In the genomic region with DNA sequence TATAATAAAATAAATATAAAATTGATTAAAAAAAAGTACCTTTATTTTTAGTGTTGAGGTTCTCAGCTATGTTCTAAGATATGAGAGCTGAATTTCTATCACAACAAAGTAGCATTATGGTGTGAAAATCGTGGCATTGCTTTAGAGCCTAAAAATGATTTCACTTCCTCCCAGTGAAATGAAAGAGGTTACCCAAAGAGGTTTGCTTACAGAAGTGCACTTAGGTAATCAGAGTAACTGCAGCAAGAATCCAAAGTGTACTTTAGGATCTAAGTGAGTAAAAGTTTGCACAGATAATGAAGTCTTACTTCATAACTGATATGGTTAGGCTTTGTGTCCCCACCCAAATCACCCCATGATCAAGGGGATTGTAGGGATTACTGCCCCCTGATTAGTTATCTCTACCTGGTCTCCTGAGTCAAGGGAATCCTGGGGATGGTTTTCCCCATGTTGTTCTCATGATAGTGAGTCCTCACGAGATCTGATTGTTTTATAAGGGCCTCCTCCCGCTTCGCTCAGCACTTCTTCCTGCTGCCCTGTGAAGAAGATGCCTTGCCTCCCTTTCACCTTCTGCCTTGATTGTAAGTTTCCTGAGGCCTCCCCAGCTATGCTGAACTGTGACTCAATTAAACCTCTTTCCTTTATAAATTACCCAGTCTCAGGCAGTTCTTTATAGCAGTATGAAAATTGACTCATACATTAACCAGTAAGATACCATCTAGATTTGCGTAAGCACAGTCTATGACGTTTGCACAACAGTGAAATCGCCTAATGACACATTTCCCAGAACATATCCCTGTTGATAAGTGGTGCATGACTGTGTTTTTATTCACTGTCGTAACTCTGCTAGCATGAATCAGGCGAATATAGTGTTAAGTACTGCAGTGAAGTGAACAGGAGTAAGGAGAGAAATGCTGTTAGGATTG, we compare ENCODE assay signal across 10 cellular contexts. TPM values are rescaled to one million over a fixed set of nuclear protein-coding genes. Genes with fewer than 3 reads are reported as not detected.
DNase-seq lines count a peak whose midpoint lies in the region; ATAC-seq lines count a peak whose summit lies in the region.
"Had no signal": no experiment of that assay in that cellular context is flagged by ENCODE, and none has a peak within 500 bp of the region (broad histone marks: within the 10 kb centered on the region; RNA-seq: fewer than 3 reads in every experiment).

No MANE protein-coding gene starts in this region.

- no peak overlapping the region for H3K4me3 ChIP-seq in mesendoderm (ENCODE audit: low read length)

- H4K5ac ChIP-seq in mesendoderm (ENCODE audit: low read length), result no peak overlapping the region

- H4K8ac ChIP-seq in mesendoderm (ENCODE audit: low read depth, low read length), result no peak overlapping the region

- no peaks in the 10 kb centered on the region for H3K27me3 Mint-ChIP-seq in activated naive CD8-positive, alpha-beta T cell treated with anti-CD3 and anti-CD28 coated beads, Interleukin-2, amount 50 U/mL, for 24 hours

- H3K4ac ChIP-seq in mesendoderm (ENCODE audit: low read depth, low read length), result no peak overlapping the region

- H2AK5ac ChIP-seq in mesendoderm (ENCODE audit: low read length), result no peak overlapping the region

- no CpG with 5 or more reads among the region's 9 CpGs for WGBS in mesendoderm (ENCODE audit: extremely low coverage, insufficient coverage, low lambda C conversion rate)

- H3K27me3 ChIP-seq in mesendoderm (ENCODE audit: insufficient read depth, low read length, poor library complexity), result no peaks in the 10 kb centered on the region

- no peaks in the 10 kb centered on the region for H3K36me3 ChIP-seq in mesendoderm (ENCODE audit: control insufficient read depth, insufficient read depth, low read length)

- H2BK15ac ChIP-seq in mesendoderm (replicated peaks; ENCODE audit: low read depth), result no peak overlapping the region

- no peak overlapping the region for H3K27ac ChIP-seq in mesendoderm (ENCODE audit: low read depth, low read length)

- ATAC-seq in GM18511 (IDR thresholded peaks at IDR 0.05; ENCODE audit: unreplicated experiment) (peak; percentile 50), HG03064 (IDR thresholded peaks at IDR 0.05; ENCODE audit: low read depth, unreplicated experiment) (peak; percentile 57), Right ventricle myocardium superior (ENCODE audit: poor library complexity) (no peak)
- ATAC-seq in activated naive CD8-positive, alpha-beta T cell treated with anti-CD3 and anti-CD28 coated beads, Interleukin-2, amount 50 U/mL, for 24 hours, result peak; percentile 81

- H3K18ac ChIP-seq in mesendoderm (ENCODE audit: low read length), result no peak overlapping the region

- H2BK5ac ChIP-seq in mesendoderm (ENCODE audit: low read length), result no peak overlapping the region

- H3K79me1 ChIP-seq in mesendoderm (ENCODE audit: low read length), result no peaks in the 10 kb centered on the region

- no peaks in the 10 kb centered on the region for H3K4me1 ChIP-seq in mesendoderm (ENCODE audit: control insufficient read depth, low read depth, low read length)

- H2BK120ac ChIP-seq in mesendoderm (ENCODE audit: low read depth, low read length), result no peak overlapping the region

- intact Hi-C loops in Right ventricle myocardium superior (cut with DNase I), result no loop called here

- DNase-seq in activated naive CD8-positive, alpha-beta T cell treated with anti-CD3 and anti-CD28 coated beads, Interleukin-2, amount 50 U/mL, for 24 hours, result no peak
- peak; percentile 46 for DNase-seq in mesendoderm
- DNase-seq in GM03348 (ENCODE audit: low spot score), result no peak
- DNase-seq in DMS79 treated with DMSO at 0.1 percent for 48 hours (lab: John Stamatoyannopoulos, UW), result no peak
- no peak for DNase-seq in ecto neural progenitor cell (ENCODE audit: low spot score)
- DNase-seq in Right ventricle myocardium superior, result no peak
- DNase-seq: immature natural killer cell, SHP77 had no signal

- H3K4me2 ChIP-seq in mesendoderm (ENCODE audit: low read length), result no peak overlapping the region

- no peaks in the 10 kb centered on the region for H3K9me3 Mint-ChIP-seq in activated naive CD8-positive, alpha-beta T cell treated with anti-CD3 and anti-CD28 coated beads, Interleukin-2, amount 50 U/mL, for 24 hours
- H3K9me3 Mint-ChIP-seq: immature natural killer cell had no signal

- peaks cover 21% of the 10 kb centered on the region for H3K36me3 Mint-ChIP-seq in activated naive CD8-positive, alpha-beta T cell treated with anti-CD3 and anti-CD28 coated beads, Interleukin-2, amount 50 U/mL, for 24 hours (ENCODE audit: low read depth)

- no peak overlapping the region for H3K56ac ChIP-seq in mesendoderm (ENCODE audit: low read length)

- no peak overlapping the region for H3K23ac ChIP-seq in mesendoderm (ENCODE audit: low read length)

- H3K4me1 Mint-ChIP-seq in activated naive CD8-positive, alpha-beta T cell treated with anti-CD3 and anti-CD28 coated beads, Interleukin-2, amount 50 U/mL, for 24 hours, result peaks cover 7% of the 10 kb centered on the region
- H3K4me1 Mint-ChIP-seq: immature natural killer cell had no signal

- peak overlapping the region; percentile 4 for H3K27ac Mint-ChIP-seq in activated naive CD8-positive, alpha-beta T cell treated with anti-CD3 and anti-CD28 coated beads, Interleukin-2, amount 50 U/mL, for 24 hours

- no peaks in the 10 kb centered on the region for H3K79me2 ChIP-seq in mesendoderm (ENCODE audit: control insufficient read depth, insufficient read depth, low read length)

- H3K9ac ChIP-seq in mesendoderm (ENCODE audit: low read length), result no peak overlapping the region

- H3K4me3 Mint-ChIP-seq in activated naive CD8-positive, alpha-beta T cell treated with anti-CD3 and anti-CD28 coated beads, Interleukin-2, amount 50 U/mL, for 24 hours, result no peak overlapping the region
- H3K4me3 Mint-ChIP-seq: immature natural killer cell had no signal

RNA-seq across cellular contexts. Expression of gene LRRC70, which starts 40.3 kb away (rescaled TPM):
- 0.08 TPM for polyA plus RNA-seq in mesendoderm (2013, experiment 1 of 2)
- polyA plus RNA-seq in mesendoderm (2013, experiment 2 of 2), result 0.11 TPM
- 1.2 TPM for total RNA-seq in Right ventricle myocardium superior
